ENCODE assay signal across 11 cellular contexts in the genomic region with DNA sequence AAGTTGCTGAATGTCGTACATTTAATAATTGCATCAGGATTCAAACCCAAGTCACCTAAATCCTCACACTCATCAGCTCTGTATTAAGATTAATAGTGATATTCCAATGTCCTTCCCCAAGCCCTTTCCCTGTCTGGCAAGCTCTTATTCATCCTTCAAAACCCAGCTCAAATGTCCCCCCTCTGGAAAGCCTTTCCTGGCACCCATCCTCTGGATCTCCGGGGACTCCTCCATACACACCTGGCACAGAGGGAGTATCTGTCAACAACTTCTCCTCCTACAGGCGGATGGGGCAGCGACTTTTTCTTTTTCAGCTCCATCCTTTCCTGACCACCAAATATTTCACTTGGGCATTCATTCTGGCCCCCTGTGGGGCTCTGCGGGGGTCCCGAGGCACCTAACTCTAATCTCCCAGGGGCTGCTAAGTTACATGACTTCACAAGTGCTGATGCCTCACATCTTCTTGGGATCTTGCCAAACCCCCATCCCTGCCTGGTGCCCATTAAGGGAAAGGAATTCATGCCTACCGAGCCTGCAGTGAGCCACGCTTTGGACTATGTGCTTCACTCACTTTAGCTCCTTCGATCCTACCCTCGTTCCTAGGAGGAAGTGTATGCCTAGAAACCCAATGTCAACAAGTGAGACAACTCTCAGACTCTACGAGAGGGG. TPM values are rescaled to one million over a fixed set of nuclear protein-coding genes. Genes with fewer than 3 reads are reported as not detected.
DNase-seq lines count a peak whose midpoint lies in the region; ATAC-seq and TF ChIP-seq lines count a peak whose summit lies in the region.
"Had no signal": no experiment of that assay in that cellular context is flagged by ENCODE, and none has a peak within 500 bp of the region (broad histone marks: within the 10 kb centered on the region; RNA-seq: fewer than 3 reads in every experiment).

No MANE protein-coding gene starts in this region.

- H2AFZ ChIP-seq in parathyroid adenoma = no peak overlapping the region

- H3K36me3 ChIP-seq in parathyroid adenoma (ENCODE audit: control insufficient read depth, insufficient read depth, low read length) = no peaks in the 10 kb centered on the region

- peak overlapping the region; percentile 63 to 93 for H3K27ac ChIP-seq in coronary artery
- H3K27ac ChIP-seq in parathyroid adenoma = no peak overlapping the region

- in situ Hi-C loops in Caki2 (cut with HindIII; ENCODE audit: low pct_unique_long_range_greater_than_20kb, low sequenced_read_pairs) = no loop called here

- no peak for ATAC-seq in HG03159 (IDR thresholded peaks at IDR 0.05; ENCODE audit: unreplicated experiment)
- ATAC-seq: activated T-cell treated with anti-CD3 and anti-CD28 coated beads, Interleukin-2, amount 50 U/mL, for 4 hours had no signal

- DNase-seq in Caki2 (ENCODE audit: low read depth) (peak; percentile 71), NCI-H2171 treated with DMSO at 0.1 percent for 48 hours (lab: John Stamatoyannopoulos, UW) (peak; percentile 36), coronary artery (ENCODE audit: low spot score) (peak; percentile 87), T-helper 2 cell (no peak), pons (ENCODE audit: low spot score) (no peak)
- no peak for DNase-seq in stimulated activated CD4-positive, alpha-beta T cell treated with anti-CD3 and anti-CD28 coated beads, Interleukin-2, amount 100 ng/mL, for 48 hours
- DNase-seq: activated T-cell treated with anti-CD3 and anti-CD28 coated beads, Interleukin-2, amount 50 U/mL, for 4 hours; KG1; stimulated activated CD4-positive, alpha-beta T cell treated with anti-CD3 and anti-CD28 coated beads, Interleukin-12 subunit alpha, Interleukin-12 subunit beta, amount 100 ng/mL, for 4 hours had no signal

- H3K4me1 ChIP-seq in parathyroid adenoma = no peaks in the 10 kb centered on the region

- no peaks in the 10 kb centered on the region for H3K79me2 ChIP-seq in parathyroid adenoma

- H3K4me2 ChIP-seq in parathyroid adenoma (ENCODE audit: low read length) = peak overlapping the region; percentile 19

- no peaks in the 10 kb centered on the region for H3K9me3 ChIP-seq in parathyroid adenoma (ENCODE audit: control insufficient read depth, low read length)

- H3K4me3 ChIP-seq in coronary artery (no peak overlapping the region), parathyroid adenoma (ENCODE audit: low read depth, low read length) (no peak overlapping the region)

- TF ChIP-seq CTCF in coronary artery (IDR thresholded peaks at IDR 0.05) = no peak
- TF ChIP-seq CTCF in parathyroid adenoma (IDR thresholded peaks at IDR 0.05) = no peak

- H3K9ac ChIP-seq in parathyroid adenoma = no peak overlapping the region

- H3K27me3 ChIP-seq in parathyroid adenoma (ENCODE audit: control insufficient read depth, insufficient read depth, low read length) = no peaks in the 10 kb centered on the region

RNA-seq across cellular contexts. Expression of a gene that starts 15.2 kb away (rescaled TPM):
- 706 and 710 TPM in 2 replicates for total RNA-seq in Caki2 (2014; rRNA removed; shearing (Covaris generic); ENCODE audit: low replicate concordance)

RNA-seq across cellular contexts. Expression of a gene that starts 25.9 kb away (rescaled TPM):
- total RNA-seq in Caki2 (2014; rRNA removed; shearing (Covaris generic); ENCODE audit: low replicate concordance) = not detected in 2 replicates
- total RNA-seq: activated T-cell treated with anti-CD3 and anti-CD28 coated beads, Interleukin-2, amount 50 U/mL, for 4 hours had no signal

RNA-seq across cellular contexts. Expression of a gene that starts 53.1 kb away (rescaled TPM):
- 82.7 and 110 TPM in 2 replicates for total RNA-seq in Caki2 (2014; rRNA removed; shearing (Covaris generic); ENCODE audit: low replicate concordance)

Comparison
In these comparisons a context has a peak if more than half of its experiments do, and no peak if none do; other contexts are left out.
1. DNase-seq: peak in Caki2 (single experiment), NCI-H2171 treated with DMSO at 0.1 percent for 48 hours (single experiment) and coronary artery (single experiment); none in stimulated activated CD4-positive, alpha-beta T cell treated with anti-CD3 and anti-CD28 coated beads, Interleukin-2, amount 100 ng/mL, for 48 hours (0 of 2), T-helper 2 cell (0 of 5) and pons (single experiment).